Comparison of ENCODE assay signal across 8 cellular contexts in the genomic region with DNA sequence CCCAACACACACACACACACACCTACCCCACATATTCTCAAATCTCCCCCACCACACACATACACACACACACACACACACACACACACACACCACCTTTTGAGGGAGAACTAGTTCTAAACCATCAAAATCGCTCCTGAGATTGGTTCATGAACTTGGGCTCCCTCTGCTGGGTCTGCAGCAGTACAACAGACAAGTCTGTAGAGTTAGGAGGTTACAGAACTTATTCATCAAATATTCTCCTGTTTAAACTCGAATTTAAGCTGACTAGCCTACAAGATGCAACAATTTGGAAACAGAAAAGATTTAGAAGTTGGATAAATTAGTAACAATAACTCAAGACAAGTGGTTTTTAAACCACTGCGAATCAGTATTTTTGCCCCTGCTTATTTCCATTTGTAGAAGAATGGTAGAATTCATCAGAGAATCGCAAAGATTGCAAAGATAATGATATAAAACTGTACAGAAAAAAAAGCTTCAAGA.
DNase-seq lines count a peak whose midpoint lies in the region; ATAC-seq and TF ChIP-seq lines count a peak whose summit lies in the region.

No MANE protein-coding gene starts in this region.

- no peak for TF ChIP-seq EP300 in suprapubic skin (IDR thresholded peaks at IDR 0.05)

- H3K9me3 Mint-ChIP-seq in chondrocyte (ENCODE audit: low read depth): no peaks in the 10 kb centered on the region
- no peaks in the 10 kb centered on the region for H3K9me3 Mint-ChIP-seq in mesothelial cell of epicardium

- peaks cover 42% of the 10 kb centered on the region for H3K27me3 Mint-ChIP-seq in T-helper 17 cell
- peaks cover 51% of the 10 kb centered on the region for H3K27me3 Mint-ChIP-seq in chondrocyte (ENCODE audit: low read depth)
- H3K27me3 Mint-ChIP-seq in mesothelial cell of epicardium (ENCODE audit: low read depth): peaks cover 32% of the 10 kb centered on the region

- no peaks in the 10 kb centered on the region for H3K4me1 ChIP-seq in suprapubic skin

- no peaks in the 10 kb centered on the region for H3K36me3 Mint-ChIP-seq in T-helper 17 cell (ENCODE audit: low read depth)
- H3K36me3 Mint-ChIP-seq in chondrocyte (ENCODE audit: low read depth): no peaks in the 10 kb centered on the region
- H3K36me3 Mint-ChIP-seq in mesothelial cell of epicardium: no peaks in the 10 kb centered on the region

- H3K4me3 Mint-ChIP-seq in T-helper 17 cell: no peak overlapping the region
- H3K4me3 Mint-ChIP-seq in chondrocyte (ENCODE audit: unreplicated experiment): no peak overlapping the region
- H3K4me3 Mint-ChIP-seq in mesothelial cell of epicardium: no peak overlapping the region

- peak; percentile 88 for TF ChIP-seq CTCF in LNCAP (IDR thresholded peaks at IDR 0.05)
- TF ChIP-seq CTCF in chondrocyte (IDR thresholded peaks at IDR 0.05): peak; percentile 78
- peak; percentile 38 for TF ChIP-seq CTCF in mesothelial cell of epicardium (IDR thresholded peaks at IDR 0.05; ENCODE audit: unreplicated experiment)
- peak; percentile 15 to 65 for TF ChIP-seq CTCF in suprapubic skin (IDR thresholded peaks at IDR 0.05)

- H3K27me3 ChIP-seq in suprapubic skin: no peaks in the 10 kb centered on the region

- 32% methylated on average over 4 of the region's 4 CpGs for WGBS in suprapubic skin

- no peak for TF ChIP-seq POLR2A in suprapubic skin (IDR thresholded peaks at IDR 0.05)

- no peaks in the 10 kb centered on the region for H3K9me3 ChIP-seq in T-helper 17 cell (ENCODE audit: control insufficient read depth, low read length, poor library complexity, severe bottlenecking)
- no peaks in the 10 kb centered on the region for H3K9me3 ChIP-seq in suprapubic skin

- no peaks in the 10 kb centered on the region for H3K36me3 ChIP-seq in suprapubic skin

- H3K4me3 ChIP-seq in suprapubic skin: no peak overlapping the region

- H3K4me1 Mint-ChIP-seq in T-helper 17 cell (peaks cover 3% of the 10 kb centered on the region), chondrocyte (ENCODE audit: low read depth) (no peaks in the 10 kb centered on the region), mesothelial cell of epicardium (peaks cover 3% of the 10 kb centered on the region)

- no peak overlapping the region for H3K27ac ChIP-seq in suprapubic skin

- H3K27ac Mint-ChIP-seq in T-helper 17 cell (no peak overlapping the region), chondrocyte (ENCODE audit: unreplicated experiment) (no peak overlapping the region), mesothelial cell of epicardium (no peak overlapping the region)

- peak; percentile 9 to 13 for DNase-seq in activated CD4-positive, alpha-beta T cell treated with anti-CD3 and anti-CD28 coated beads for 24 hours (ENCODE audit: low read depth in 2 of 2)
- DNase-seq in activated CD4-positive, alpha-beta T cell treated with anti-CD3 and anti-CD28 coated beads for 1 hour: no peak
- DNase-seq in T-helper 17 cell: peak in 1 of 3 donors; percentile 5
- DNase-seq in chondrocyte (ENCODE audit: low spot score): no peak
- DNase-seq in mesothelial cell of epicardium (ENCODE audit: low spot score in 2 of 2, unreplicated experiment in 2 of 2): peak in 1 of 2 experiments; percentile 54
- no peak for DNase-seq in suprapubic skin (ENCODE audit: low spot score in 2 of 2)

- ATAC-seq in GM21737 (IDR thresholded peaks at IDR 0.05; ENCODE audit: unreplicated experiment) (peak; percentile 65), T-helper 17 cell (peak; percentile 66)

Comparison
In these comparisons a context has a peak if more than half of its experiments do, and no peak if none do; other contexts are left out.
1. DNase-seq: peak in activated CD4-positive, alpha-beta T cell treated with anti-CD3 and anti-CD28 coated beads for 24 hours (2 of 2); none in activated CD4-positive, alpha-beta T cell treated with anti-CD3 and anti-CD28 coated beads for 1 hour (single experiment), chondrocyte (single experiment) and suprapubic skin (0 of 2).
2. CTCF ChIP-seq: peak in every context shown above with its lines; median percentile 88 in LNCAP; 78 in chondrocyte; 40 in suprapubic skin; 38 in mesothelial cell of epicardium.